Comparison of ENCODE assay signal across 8 cellular contexts in the genomic region with DNA sequence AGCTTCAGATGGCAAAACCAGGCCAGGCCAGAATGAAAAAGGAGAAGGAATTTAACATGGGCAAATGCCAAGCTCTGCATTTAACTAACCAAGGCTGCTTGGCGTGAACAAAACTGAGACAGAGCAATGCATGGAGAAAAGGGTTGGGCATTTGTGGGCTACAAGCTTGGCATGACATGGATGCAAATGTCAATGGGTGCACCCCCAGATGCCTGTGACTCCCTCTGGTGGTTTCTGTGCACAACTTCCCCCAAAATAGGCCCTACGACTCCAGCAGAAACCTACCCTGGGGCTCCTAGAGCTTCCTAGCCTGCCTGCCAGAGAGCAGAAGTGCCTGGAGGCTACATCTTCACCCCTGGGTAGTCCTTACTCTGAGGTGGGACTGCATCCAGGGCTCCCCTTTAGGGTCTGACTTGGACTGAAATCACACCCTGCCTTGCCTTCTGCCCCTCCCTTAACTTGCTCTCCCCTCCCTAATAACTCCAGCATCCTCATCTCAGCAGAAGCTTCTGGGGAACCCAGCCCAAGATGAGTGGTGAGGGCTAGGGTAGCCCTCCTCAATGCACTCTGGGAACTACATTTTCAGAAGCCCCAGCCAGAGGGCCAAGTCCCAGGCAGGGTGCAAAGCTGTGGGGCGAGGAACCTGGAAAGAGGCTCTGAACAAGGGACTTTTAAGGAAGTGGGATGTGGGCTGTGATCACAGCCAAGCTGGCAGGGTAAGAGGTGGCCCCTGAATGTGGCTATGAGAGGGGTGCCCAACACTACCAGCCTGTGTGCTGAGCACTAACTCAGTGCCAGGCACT. TPM values are rescaled to one million over a fixed set of nuclear protein-coding genes. Genes with fewer than 3 reads are reported as not detected.
DNase-seq lines count a peak whose midpoint lies in the region; ATAC-seq and TF ChIP-seq lines count a peak whose summit lies in the region.

No MANE protein-coding gene starts in this region.

- no peaks in the 10 kb centered on the region for H4K20me1 ChIP-seq in fibroblast of lung (ENCODE audit: control insufficient read depth, extremely low read depth, insufficient read depth, low read length)

- H3K4me2 ChIP-seq in fibroblast of lung (ENCODE audit: extremely low read depth, insufficient read depth, low read length), result no peak overlapping the region

- no peak overlapping the region for H2AFZ ChIP-seq in fibroblast of lung (ENCODE audit: low read length)

- H3K4me1 ChIP-seq in Peyer's patch (peaks cover 0 to 9% (median 3%) of the 10 kb centered on the region in 4 donors), fibroblast of lung (ENCODE audit: control insufficient read depth, extremely low read depth, insufficient read depth, low read length) (no peaks in the 10 kb centered on the region), stomach (peaks cover 26 to 36% (median 34%) of the 10 kb centered on the region in 4 donors)

- peak; percentile 56 for DNase-seq in activated effector memory CD4-positive, alpha-beta T cell treated with anti-CD3 and anti-CD28 coated beads, Interleukin-2, amount 50 U/mL, for 16 hours
- no peak for DNase-seq in activated effector memory CD4-positive, alpha-beta T cell treated with Interleukin-2 at 50 U/mL for 16 hours
- DNase-seq in Peyer's patch, result peak; percentile 14 to 51 (median 47)
- no peak for DNase-seq in fibroblast of lung (ENCODE audit: low read depth in 2 of 2)
- peak; percentile 26 for DNase-seq in stomach
- no peak for DNase-seq in NCI-H2081 (lab: John Stamatoyannopoulos, UW)
- no peak for DNase-seq in NCI-H2227 treated with DMSO at 0.1 percent for 48 hours (lab: John Stamatoyannopoulos, UW)

- WGBS in stomach, 5 donors, result 45 to 61% (median 51%) methylated on average over 3 of the region's 3 CpGs

- TF ChIP-seq POLR2A in Peyer's patch (IDR thresholded peaks at IDR 0.05) (no peak), stomach (IDR thresholded peaks at IDR 0.05) (no peak)

- H3K27me3 ChIP-seq in Peyer's patch, result no peaks in the 10 kb centered on the region
- peaks cover 15% of the 10 kb centered on the region for H3K27me3 ChIP-seq in fibroblast of lung (ENCODE audit: control insufficient read depth, insufficient read depth, low read length)
- H3K27me3 ChIP-seq in stomach, result peaks cover 0 to 19% (median 12%) of the 10 kb centered on the region in 3 donors

- TF ChIP-seq EP300 in stomach (IDR thresholded peaks at IDR 0.05), result no peak

- ATAC-seq in GM19467 (IDR thresholded peaks at IDR 0.05; ENCODE audit: unreplicated experiment), result no peak

- intact Hi-C loops in stomach (cut with DNase I; ENCODE audit: low total_unique reads), result no loop called here

- no peak overlapping the region for H3K4me3 ChIP-seq in Peyer's patch
- H3K4me3 ChIP-seq in fibroblast of lung (replicated peaks in 1 of 4; ENCODE audit: control extremely low read depth in 1 of 4, insufficient read depth in 1 of 4, low read depth in 3 of 4, low read length in 4 of 4), result no peak overlapping the region
- no peak overlapping the region for H3K4me3 ChIP-seq in stomach

- H3K9ac ChIP-seq in fibroblast of lung (ENCODE audit: insufficient read depth, low read length), result no peak overlapping the region

- H3K79me2 ChIP-seq in fibroblast of lung (ENCODE audit: control insufficient read depth, insufficient read depth, low read length), result no peaks in the 10 kb centered on the region

- H3K9me3 ChIP-seq in Peyer's patch (no peaks in the 10 kb centered on the region), fibroblast of lung (ENCODE audit: control insufficient read depth, insufficient read depth, low read depth, low read length) (no peaks in the 10 kb centered on the region), stomach (no peaks in the 10 kb centered on the region)

- H3K27ac ChIP-seq in Peyer's patch, result no peak overlapping the region
- no peak overlapping the region for H3K27ac ChIP-seq in fibroblast of lung (ENCODE audit: insufficient read depth, low read length)
- H3K27ac ChIP-seq in stomach, result peak overlapping the region in 3 of 5 donors; percentile 1 to 62 (median 61)

- TF ChIP-seq CTCF in Peyer's patch (IDR thresholded peaks at IDR 0.05) (peak in 4 of 6 experiments; percentile 22 to 61 (median 50)), fibroblast of lung (conservative IDR thresholded peaks at IDR 0.05 in 1 of 2, IDR thresholded peaks at IDR 0.05 in 1 of 2; ENCODE audit: low read depth in 1 of 2, low read length in 2 of 2) (peak; percentile 47 to 49), stomach (IDR thresholded peaks at IDR 0.05) (peak in 3 of 7 experiments; percentile 6 to 27 (median 6))

- H3K36me3 ChIP-seq in Peyer's patch (no peaks in the 10 kb centered on the region), fibroblast of lung (ENCODE audit: control insufficient read depth, insufficient read depth, low read length) (no peaks in the 10 kb centered on the region), stomach (peaks cover 0 to 13% (median 11%) of the 10 kb centered on the region in 4 donors)

RNA-seq across cellular contexts. Expression of a gene that starts 11.3 kb away (rescaled TPM):
- 10 to 100 TPM in 3 of 4 donors, 1 to 10 TPM in 1; 6.6 to 79.9 (median 54.7) TPM for total RNA-seq in Peyer's patch
- total RNA-seq in fibroblast of lung, result not detected in 2 replicates
- polyA plus RNA-seq in fibroblast of lung, result not detected in 2 replicates
- polyA plus RNA-seq in fibroblast of lung (2012), result not detected in 2 replicates
- not detected in 2 replicates for polyA minus RNA-seq in fibroblast of lung (ENCODE audit: low replicate concordance)
- total RNA-seq in stomach, result 10 to 100 TPM in 4 of 5 donors, 1 to 10 TPM in 1; 3.5 to 27.8 (median 15.2) TPM
- 10 to 100 TPM in 1 of 3 donors, 1 to 10 TPM in 2; 5.0 to 10.8 (median 5.0) TPM for polyA plus RNA-seq in stomach

RNA-seq across cellular contexts. Expression of a gene that starts 33.7 kb away (rescaled TPM):
- 1 to 10 TPM in 1 of 4 donors, under 1 TPM in 3; 0.18 to 4.1 (median 0.46) TPM for total RNA-seq in Peyer's patch
- under 0.01 TPM in 2 replicates for total RNA-seq in fibroblast of lung
- 0.19 and 0.31 TPM in 2 replicates for polyA plus RNA-seq in fibroblast of lung
- polyA plus RNA-seq in fibroblast of lung (2012), result 0.06 and 0.79 TPM in 2 replicates
- 0.98 TPM in 1 of 2 replicates, not detected in the other for polyA minus RNA-seq in fibroblast of lung (ENCODE audit: low replicate concordance)
- 10 to 100 TPM in 1 of 5 donors, 1 to 10 TPM in 1, under 1 TPM in 1, not detected in 2; 0.29 to 85.8 (median 2.9) TPM for total RNA-seq in stomach
- under 1 TPM; 0.12 to 0.95 (median 0.92) TPM for polyA plus RNA-seq in stomach

Comparison
In these comparisons a context has a peak if more than half of its experiments do, and no peak if none do; other contexts are left out.
1. DNase-seq: peak in activated effector memory CD4-positive, alpha-beta T cell treated with anti-CD3 and anti-CD28 coated beads, Interleukin-2, amount 50 U/mL, for 16 hours (single experiment), Peyer's patch (3 of 3) and stomach (single experiment); none in activated effector memory CD4-positive, alpha-beta T cell treated with Interleukin-2 at 50 U/mL for 16 hours (single experiment), fibroblast of lung (0 of 2), NCI-H2081 (0 of 2) and NCI-H2227 treated with DMSO at 0.1 percent for 48 hours (single experiment).
2. H3K27ac ChIP-seq: peak in stomach (3 of 5); none in Peyer's patch (0 of 4) and fibroblast of lung (single experiment).